Comparison of ENCODE assay signal across 9 cellular contexts in the genomic region with DNA sequence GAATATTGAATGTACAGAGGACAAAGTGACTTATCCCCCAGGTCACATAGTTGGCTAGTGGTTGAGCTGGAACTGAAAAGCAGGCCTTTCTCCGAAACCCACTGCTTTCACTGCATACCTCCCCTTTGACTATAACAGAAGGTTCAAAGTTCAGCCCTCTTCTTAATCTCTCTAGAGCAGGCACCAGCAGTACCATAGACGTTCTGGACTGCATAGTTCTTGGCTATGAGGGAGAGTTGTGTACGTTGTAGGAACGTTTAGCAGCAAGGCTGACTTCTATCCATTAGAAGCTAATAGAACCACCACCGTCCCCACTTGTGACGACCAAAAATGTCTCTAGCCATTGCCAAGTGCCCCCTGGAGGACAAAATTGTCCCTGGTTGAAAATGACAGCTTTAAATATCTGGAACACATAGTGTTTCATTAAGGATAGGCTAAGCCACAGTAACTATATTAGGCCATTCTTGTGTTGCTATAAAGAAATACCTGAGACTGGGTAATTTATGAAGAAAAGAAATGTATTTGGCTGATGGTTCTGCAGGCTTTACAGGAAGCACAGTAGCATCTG.
A peak's percentile ranks its signal among the peaks of the same experiment; 100 is the strongest.
DNase-seq lines count a peak whose midpoint lies in the region; ATAC-seq, FAIRE-seq and TF ChIP-seq lines count a peak whose summit lies in the region.
"Had no signal": no experiment of that assay in that cellular context is flagged by ENCODE, and none has a peak within 500 bp of the region (broad histone marks: within the 10 kb centered on the region; RNA-seq: fewer than 3 reads in every experiment).

No MANE protein-coding gene starts in this region.

- FAIRE-seq in endothelial cell of umbilical vein (lab: Jason Lieb, UNC) = no peak
- FAIRE-seq: endometrium had no signal

- H3K4me1 ChIP-seq in Loucy (ENCODE audit: insufficient read depth, low read length, poor library complexity, severe bottlenecking) = no peaks in the 10 kb centered on the region
- no peaks in the 10 kb centered on the region for H3K4me1 ChIP-seq in endothelial cell of umbilical vein (ENCODE audit: control insufficient read depth, extremely low read depth, insufficient read depth, low read length)

- no peak for TF ChIP-seq POLR2A in endothelial cell of umbilical vein (IDR thresholded peaks at IDR 0.05; ENCODE audit: low read depth, low read length)

- H3K27ac Mint-ChIP-seq in activated naive CD4-positive, alpha-beta T cell treated with anti-CD3 and anti-CD28 coated beads, Interleukin-2, amount 10 ng/mL, durations not matched to agents 7 days and 5 days = no peak overlapping the region
- peak overlapping the region; percentile 67 for H3K27ac Mint-ChIP-seq in stimulated activated memory B cell treated with anti-CD40 and anti-IgM and Interleukin-4, amounts not matched to agents 10 μg/mL and 1 μg/mL and 100 μg/mL, for 72 hours

- H3K9me3 ChIP-seq in Loucy (ENCODE audit: insufficient read depth, low read depth, low read length) = no peaks in the 10 kb centered on the region
- no peaks in the 10 kb centered on the region for H3K9me3 ChIP-seq in endothelial cell of umbilical vein (replicated peaks; ENCODE audit: control insufficient read depth, insufficient read depth, low read length)

- H4K20me1 ChIP-seq in Loucy (ENCODE audit: insufficient read depth, low read length, poor library complexity, severe bottlenecking) (peaks cover 12% of the 10 kb centered on the region), endothelial cell of umbilical vein (replicated peaks; ENCODE audit: control insufficient read depth, extremely low read depth, insufficient read depth, low read length) (no peaks in the 10 kb centered on the region)

- no peak overlapping the region for H3K27ac ChIP-seq in endothelial cell of umbilical vein (ENCODE audit: insufficient read depth, low read depth, low read length)

- H3K27me3 ChIP-seq in Loucy (ENCODE audit: insufficient read depth, low read length, poor library complexity, severe bottlenecking) = no peaks in the 10 kb centered on the region
- no peaks in the 10 kb centered on the region for H3K27me3 ChIP-seq in endothelial cell of umbilical vein (ENCODE audit: control insufficient read depth in 2 of 2, insufficient read depth in 2 of 2, low read length in 2 of 2)

- H3K9me1 ChIP-seq in endothelial cell of umbilical vein (replicated peaks; ENCODE audit: control insufficient read depth, extremely low read depth, insufficient read depth, low read length) = no peaks in the 10 kb centered on the region

- H3F3A ChIP-seq in Loucy (ENCODE audit: low read depth) = no peaks in the 10 kb centered on the region

- no peak for ATAC-seq in stimulated activated memory B cell treated with anti-CD40 and anti-IgM and Interleukin-4, amounts not matched to agents 10 μg/mL and 1 μg/mL and 100 μg/mL, for 72 hours
- ATAC-seq in HG02588 (IDR thresholded peaks at IDR 0.05; ENCODE audit: unreplicated experiment) = no peak

- POLR2A ChIA-PET in endothelial cell of umbilical vein (lab: Charles Lee) = no interaction called here

- intact Hi-C loops in endothelial cell of umbilical vein (cut with micrococcal nuclease) = loop anchor here (1.0 to 10.0 kb wide), 3 partner anchors 137 to 323 kb away; no protein-coding TSS in a partner anchor

- H3K36me3 ChIP-seq in Loucy (ENCODE audit: insufficient read depth, low read length) (peaks cover 13% of the 10 kb centered on the region; the same call in 1 of the 2 replicates), endothelial cell of umbilical vein (ENCODE audit: control insufficient read depth in 2 of 2, extremely low read depth in 1 of 2, insufficient read depth in 2 of 2, low read length in 2 of 2) (no peaks in the 10 kb centered on the region)

- dilution Hi-C loops in endothelial cell of umbilical vein (cut with MboI; ENCODE audit: extremely low pct_ligation_motif_present, low sequenced_read_pairs) = no loop called here

- H2AFZ ChIP-seq in Loucy (ENCODE audit: low read length) (no peak overlapping the region), endothelial cell of umbilical vein (ENCODE audit: low read depth, low read length) (no peak overlapping the region)

- DNase-seq in activated naive CD4-positive, alpha-beta T cell treated with Interleukin-2 at 50 U/mL for 16 hours = peak; percentile 15
- no peak for DNase-seq in activated naive CD4-positive, alpha-beta T cell treated with anti-CD3 and anti-CD28 coated beads, Interleukin-2, amount 10 ng/mL, durations not matched to agents 7 days and 5 days
- DNase-seq in endothelial cell of umbilical vein (ENCODE audit: low read depth, low spot score) = peak; percentile 31
- no peak for DNase-seq in NCI-H1436 (lab: John Stamatoyannopoulos, UW)
- no peak for DNase-seq in NCI-H2171 (lab: John Stamatoyannopoulos, UW)

- H3K4me2 ChIP-seq in Loucy (ENCODE audit: low read depth, low read length, poor library complexity, severe bottlenecking) (no peak overlapping the region), endothelial cell of umbilical vein (ENCODE audit: insufficient read depth, low read length) (no peak overlapping the region)

- no peaks in the 10 kb centered on the region for H3K36me3 Mint-ChIP-seq in activated naive CD4-positive, alpha-beta T cell treated with anti-CD3 and anti-CD28 coated beads, Interleukin-2, amount 10 ng/mL, durations not matched to agents 7 days and 5 days
- H3K36me3 Mint-ChIP-seq in stimulated activated memory B cell treated with anti-CD40 and anti-IgM and Interleukin-4, amounts not matched to agents 10 μg/mL and 1 μg/mL and 100 μg/mL, for 72 hours = peaks cover 55% of the 10 kb centered on the region

- BruUV-seq in endothelial cell of umbilical vein (replicated peaks; lab: Mats Ljungman, UMichigan) = no TSS peak

- H3K79me2 ChIP-seq in Loucy (ENCODE audit: insufficient read depth, low read length) = peaks cover 82% of the 10 kb centered on the region
- H3K79me2 ChIP-seq in endothelial cell of umbilical vein (ENCODE audit: control insufficient read depth, insufficient read depth, low read length) = no peaks in the 10 kb centered on the region

- H3K4me3 ChIP-seq in Loucy (ENCODE audit: low read length, poor library complexity, severe bottlenecking) (no peak overlapping the region), endothelial cell of umbilical vein (replicated peaks in 1 of 3; ENCODE audit: insufficient read depth in 1 of 3, low read depth in 1 of 3, low read length in 3 of 3) (no peak overlapping the region)

- H3K9ac ChIP-seq in Loucy (ENCODE audit: low read depth, low read length, poor library complexity, severe bottlenecking) = no peak overlapping the region
- no peak overlapping the region for H3K9ac ChIP-seq in endothelial cell of umbilical vein (replicated peaks; ENCODE audit: extremely low read depth, insufficient read depth, low read length)

- no peaks in the 10 kb centered on the region for H3K9me3 Mint-ChIP-seq in activated naive CD4-positive, alpha-beta T cell treated with anti-CD3 and anti-CD28 coated beads, Interleukin-2, amount 10 ng/mL, durations not matched to agents 7 days and 5 days
- no peaks in the 10 kb centered on the region for H3K9me3 Mint-ChIP-seq in stimulated activated memory B cell treated with anti-CD40 and anti-IgM and Interleukin-4, amounts not matched to agents 10 μg/mL and 1 μg/mL and 100 μg/mL, for 72 hours

- H3K4me1 Mint-ChIP-seq in activated naive CD4-positive, alpha-beta T cell treated with anti-CD3 and anti-CD28 coated beads, Interleukin-2, amount 10 ng/mL, durations not matched to agents 7 days and 5 days = no peaks in the 10 kb centered on the region
- H3K4me1 Mint-ChIP-seq in stimulated activated memory B cell treated with anti-CD40 and anti-IgM and Interleukin-4, amounts not matched to agents 10 μg/mL and 1 μg/mL and 100 μg/mL, for 72 hours = peaks cover 89% of the 10 kb centered on the region

- peaks cover 10% of the 10 kb centered on the region for H3K27me3 Mint-ChIP-seq in activated naive CD4-positive, alpha-beta T cell treated with anti-CD3 and anti-CD28 coated beads, Interleukin-2, amount 10 ng/mL, durations not matched to agents 7 days and 5 days
- no peaks in the 10 kb centered on the region for H3K27me3 Mint-ChIP-seq in stimulated activated memory B cell treated with anti-CD40 and anti-IgM and Interleukin-4, amounts not matched to agents 10 μg/mL and 1 μg/mL and 100 μg/mL, for 72 hours

- peak; percentile 80 for TF ChIP-seq CTCF in Loucy (conservative IDR thresholded peaks at IDR 0.05; ENCODE audit: low read length)
- TF ChIP-seq CTCF in endothelial cell of umbilical vein (IDR thresholded peaks at IDR 0.05; ENCODE audit: extremely low read depth in 1 of 2, insufficient read depth in 1 of 2, low read depth in 1 of 2, low read length in 2 of 2) = peak; percentile 43 to 48

- CTCF ChIA-PET in activated naive CD4-positive, alpha-beta T cell treated with anti-CD3 and anti-CD28 coated beads, Interleukin-2, amount 10 ng/mL, durations not matched to agents 7 days and 5 days (lab: Charles Lee) = interaction anchor here (0.7 to 1.5 kb wide), 3 partner anchors 48 to 323 kb away, joined by 3 to 8 read pairs (median 5); no protein-coding TSS in a partner anchor
- CTCF ChIA-PET in endothelial cell of umbilical vein (lab: Charles Lee) = interaction anchor here (0.8 to 2.1 kb wide), 31 partner anchors 9 to 661 kb away, joined by 3 to 63 read pairs (median 3); a partner anchor contains a TSS

- no peaks in the 10 kb centered on the region for H3K9me2 ChIP-seq in Loucy (replicated peaks; ENCODE audit: low read depth, low read length)

- H3K4me3 Mint-ChIP-seq in activated naive CD4-positive, alpha-beta T cell treated with anti-CD3 and anti-CD28 coated beads, Interleukin-2, amount 10 ng/mL, durations not matched to agents 7 days and 5 days = no peak overlapping the region
- H3K4me3 Mint-ChIP-seq in stimulated activated memory B cell treated with anti-CD40 and anti-IgM and Interleukin-4, amounts not matched to agents 10 μg/mL and 1 μg/mL and 100 μg/mL, for 72 hours = no peak overlapping the region

TF ChIP-seq in endothelial cell of umbilical vein, 7 proteins besides CTCF, POLR2A, EP300 and RAD21:
- no peak for TF ChIP-seq POLR2AphosphoS5 (IDR thresholded peaks at IDR 0.05; ENCODE audit: insufficient read depth, low read depth, low read length)
- TF ChIP-seq, protein P1, sequence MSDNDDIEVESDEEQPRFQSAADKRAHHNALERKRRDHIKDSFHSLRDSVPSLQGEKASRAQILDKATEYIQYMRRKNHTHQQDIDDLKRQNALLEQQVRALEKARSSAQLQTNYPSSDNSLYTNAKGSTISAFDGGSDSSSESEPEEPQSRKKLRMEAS (IDR thresholded peaks at IDR 0.05; ENCODE audit: insufficient read depth, insufficient read length) = no peak
- TF ChIP-seq MYC (IDR thresholded peaks at IDR 0.05; ENCODE audit: low read depth, low read length) = no peak
- no peak for TF ChIP-seq GATA2 (IDR thresholded peaks at IDR 0.05; ENCODE audit: insufficient read depth, insufficient read length, low read depth, low read length)
TF ChIP-seq in endothelial cell of umbilical vein: peak in this region for 0.

Comparison
In these comparisons a context has a peak if more than half of its experiments do, and no peak if none do; other contexts are left out.
1. DNase-seq: peak in activated naive CD4-positive, alpha-beta T cell treated with Interleukin-2 at 50 U/mL for 16 hours (single experiment) and endothelial cell of umbilical vein (single experiment); none in activated naive CD4-positive, alpha-beta T cell treated with anti-CD3 and anti-CD28 coated beads, Interleukin-2, amount 10 ng/mL, durations not matched to agents 7 days and 5 days (single experiment), NCI-H1436 (single experiment) and NCI-H2171 (single experiment).